ENCODE assay signal across 2 cellular contexts in the genomic region with DNA sequence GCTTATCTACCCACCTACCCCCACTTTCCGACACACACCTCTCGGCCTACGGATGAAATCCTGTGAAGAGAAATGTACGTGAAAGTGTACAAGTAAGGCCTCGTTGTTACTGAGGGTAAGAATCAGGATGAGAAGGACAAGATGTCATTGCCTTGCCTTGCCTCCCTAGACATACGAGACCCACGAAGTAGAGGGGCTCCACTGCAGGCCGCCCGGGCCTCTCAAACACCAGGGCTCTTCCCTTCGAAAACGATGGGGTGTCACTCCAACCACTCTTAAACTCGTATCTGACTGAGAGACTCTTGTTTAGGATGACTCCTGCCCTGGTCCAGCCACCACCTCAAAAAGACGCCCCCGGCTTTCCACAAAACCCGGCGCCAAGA.
TF ChIP-seq lines count a peak whose summit lies in the region.

No MANE protein-coding gene starts in this region.

TF ChIP-seq in GM23338, 12 proteins besides CTCF, POLR2A, EP300 and RAD21 (continues in another document):
- TF ChIP-seq ZNF331 (CRISPR knock-in tag; IDR thresholded peaks at IDR 0.05; ENCODE audit: low read depth) (no peak), EZH2 (IDR thresholded peaks at IDR 0.05; ENCODE audit: low read depth, unreplicated experiment) (no peak), ZNF114 (CRISPR knock-in tag; IDR thresholded peaks at IDR 0.05) (no peak), POLR2AphosphoS5 (IDR thresholded peaks at IDR 0.05; ENCODE audit: low read depth) (no peak), JUNB (IDR thresholded peaks at IDR 0.05; ENCODE audit: unreplicated experiment) (no peak), NANOG (IDR thresholded peaks at IDR 0.05; ENCODE audit: borderline replicate concordance) (no peak), EZH2phosphoT487 (IDR thresholded peaks at IDR 0.05; ENCODE audit: unreplicated experiment) (no peak), STAT1 (IDR thresholded peaks at IDR 0.05; ENCODE audit: unreplicated experiment) (no peak)
- TF ChIP-seq, protein P1, sequence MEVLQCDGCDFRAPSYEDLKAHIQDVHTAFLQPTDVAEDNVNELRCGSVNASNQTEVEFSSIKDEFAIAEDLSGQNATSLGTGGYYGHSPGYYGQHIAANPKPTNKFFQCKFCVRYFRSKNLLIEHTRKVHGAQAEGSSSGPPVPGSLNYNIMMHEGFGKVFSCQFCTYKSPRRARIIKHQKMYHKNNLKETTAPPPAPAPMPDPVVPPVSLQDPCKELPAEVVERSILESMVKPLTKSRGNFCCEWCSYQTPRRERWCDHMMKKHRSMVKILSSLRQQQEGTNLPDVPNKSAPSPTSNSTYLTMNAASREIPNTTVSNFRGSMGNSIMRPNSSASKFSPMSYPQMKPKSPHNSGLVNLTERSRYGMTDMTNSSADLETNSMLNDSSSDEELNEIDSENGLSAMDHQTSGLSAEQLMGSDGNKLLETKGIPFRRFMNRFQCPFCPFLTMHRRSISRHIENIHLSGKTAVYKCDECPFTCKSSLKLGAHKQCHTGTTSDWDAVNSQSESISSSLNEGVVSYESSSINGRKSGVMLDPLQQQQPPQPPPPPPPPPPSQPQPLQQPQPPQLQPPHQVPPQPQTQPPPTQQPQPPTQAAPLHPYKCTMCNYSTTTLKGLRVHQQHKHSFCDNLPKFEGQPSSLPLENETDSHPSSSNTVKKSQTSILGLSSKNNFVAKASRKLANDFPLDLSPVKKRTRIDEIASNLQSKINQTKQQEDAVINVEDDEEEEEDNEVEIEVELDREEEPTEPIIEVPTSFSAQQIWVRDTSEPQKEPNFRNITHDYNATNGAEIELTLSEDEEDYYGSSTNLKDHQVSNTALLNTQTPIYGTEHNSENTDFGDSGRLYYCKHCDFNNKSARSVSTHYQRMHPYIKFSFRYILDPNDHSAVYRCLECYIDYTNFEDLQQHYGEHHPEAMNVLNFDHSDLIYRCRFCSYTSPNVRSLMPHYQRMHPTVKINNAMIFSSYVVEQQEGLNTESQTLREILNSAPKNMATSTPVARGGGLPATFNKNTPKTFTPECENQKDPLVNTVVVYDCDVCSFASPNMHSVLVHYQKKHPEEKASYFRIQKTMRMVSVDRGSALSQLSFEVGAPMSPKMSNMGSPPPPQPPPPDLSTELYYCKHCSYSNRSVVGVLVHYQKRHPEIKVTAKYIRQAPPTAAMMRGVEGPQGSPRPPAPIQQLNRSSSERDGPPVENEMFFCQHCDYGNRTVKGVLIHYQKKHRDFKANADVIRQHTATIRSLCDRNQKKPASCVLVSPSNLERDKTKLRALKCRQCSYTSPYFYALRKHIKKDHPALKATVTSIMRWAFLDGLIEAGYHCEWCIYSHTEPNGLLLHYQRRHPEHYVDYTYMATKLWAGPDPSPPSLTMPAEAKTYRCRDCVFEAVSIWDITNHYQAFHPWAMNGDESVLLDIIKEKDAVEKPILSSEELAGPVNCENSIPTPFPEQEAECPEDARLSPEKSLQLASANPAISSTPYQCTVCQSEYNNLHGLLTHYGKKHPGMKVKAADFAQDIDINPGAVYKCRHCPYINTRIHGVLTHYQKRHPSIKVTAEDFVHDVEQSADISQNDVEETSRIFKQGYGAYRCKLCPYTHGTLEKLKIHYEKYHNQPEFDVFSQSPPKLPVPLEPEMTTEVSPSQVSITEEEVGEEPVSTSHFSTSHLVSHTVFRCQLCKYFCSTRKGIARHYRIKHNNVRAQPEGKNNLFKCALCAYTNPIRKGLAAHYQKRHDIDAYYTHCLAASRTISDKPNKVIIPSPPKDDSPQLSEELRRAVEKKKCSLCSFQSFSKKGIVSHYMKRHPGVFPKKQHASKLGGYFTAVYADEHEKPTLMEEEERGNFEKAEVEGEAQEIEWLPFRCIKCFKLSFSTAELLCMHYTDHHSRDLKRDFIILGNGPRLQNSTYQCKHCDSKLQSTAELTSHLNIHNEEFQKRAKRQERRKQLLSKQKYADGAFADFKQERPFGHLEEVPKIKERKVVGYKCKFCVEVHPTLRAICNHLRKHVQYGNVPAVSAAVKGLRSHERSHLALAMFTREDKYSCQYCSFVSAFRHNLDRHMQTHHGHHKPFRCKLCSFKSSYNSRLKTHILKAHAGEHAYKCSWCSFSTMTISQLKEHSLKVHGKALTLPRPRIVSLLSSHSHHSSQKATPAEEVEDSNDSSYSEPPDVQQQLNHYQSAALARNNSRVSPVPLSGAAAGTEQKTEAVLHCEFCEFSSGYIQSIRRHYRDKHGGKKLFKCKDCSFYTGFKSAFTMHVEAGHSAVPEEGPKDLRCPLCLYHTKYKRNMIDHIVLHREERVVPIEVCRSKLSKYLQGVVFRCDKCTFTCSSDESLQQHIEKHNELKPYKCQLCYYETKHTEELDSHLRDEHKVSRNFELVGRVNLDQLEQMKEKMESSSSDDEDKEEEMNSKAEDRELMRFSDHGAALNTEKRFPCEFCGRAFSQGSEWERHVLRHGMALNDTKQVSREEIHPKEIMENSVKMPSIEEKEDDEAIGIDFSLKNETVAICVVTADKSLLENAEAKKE (CRISPR knock-in tag; IDR thresholded peaks at IDR 0.05) = no peak
- TF ChIP-seq, protein P2, sequence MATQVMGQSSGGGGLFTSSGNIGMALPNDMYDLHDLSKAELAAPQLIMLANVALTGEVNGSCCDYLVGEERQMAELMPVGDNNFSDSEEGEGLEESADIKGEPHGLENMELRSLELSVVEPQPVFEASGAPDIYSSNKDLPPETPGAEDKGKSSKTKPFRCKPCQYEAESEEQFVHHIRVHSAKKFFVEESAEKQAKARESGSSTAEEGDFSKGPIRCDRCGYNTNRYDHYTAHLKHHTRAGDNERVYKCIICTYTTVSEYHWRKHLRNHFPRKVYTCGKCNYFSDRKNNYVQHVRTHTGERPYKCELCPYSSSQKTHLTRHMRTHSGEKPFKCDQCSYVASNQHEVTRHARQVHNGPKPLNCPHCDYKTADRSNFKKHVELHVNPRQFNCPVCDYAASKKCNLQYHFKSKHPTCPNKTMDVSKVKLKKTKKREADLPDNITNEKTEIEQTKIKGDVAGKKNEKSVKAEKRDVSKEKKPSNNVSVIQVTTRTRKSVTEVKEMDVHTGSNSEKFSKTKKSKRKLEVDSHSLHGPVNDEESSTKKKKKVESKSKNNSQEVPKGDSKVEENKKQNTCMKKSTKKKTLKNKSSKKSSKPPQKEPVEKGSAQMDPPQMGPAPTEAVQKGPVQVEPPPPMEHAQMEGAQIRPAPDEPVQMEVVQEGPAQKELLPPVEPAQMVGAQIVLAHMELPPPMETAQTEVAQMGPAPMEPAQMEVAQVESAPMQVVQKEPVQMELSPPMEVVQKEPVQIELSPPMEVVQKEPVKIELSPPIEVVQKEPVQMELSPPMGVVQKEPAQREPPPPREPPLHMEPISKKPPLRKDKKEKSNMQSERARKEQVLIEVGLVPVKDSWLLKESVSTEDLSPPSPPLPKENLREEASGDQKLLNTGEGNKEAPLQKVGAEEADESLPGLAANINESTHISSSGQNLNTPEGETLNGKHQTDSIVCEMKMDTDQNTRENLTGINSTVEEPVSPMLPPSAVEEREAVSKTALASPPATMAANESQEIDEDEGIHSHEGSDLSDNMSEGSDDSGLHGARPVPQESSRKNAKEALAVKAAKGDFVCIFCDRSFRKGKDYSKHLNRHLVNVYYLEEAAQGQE (IDR thresholded peaks at IDR 0.05; ENCODE audit: unreplicated experiment) = no peak

TF ChIP-seq in H1, 55 proteins besides CTCF, POLR2A, EP300 and RAD21:
- TF ChIP-seq SP1 (IDR thresholded peaks at IDR 0.05; ENCODE audit: low read depth, low read length) (no peak), TCF12 (IDR thresholded peaks at IDR 0.05; ENCODE audit: low read depth, low read length) (no peak), KDM1A (IDR thresholded peaks at IDR 0.05; ENCODE audit: borderline replicate concordance, low read length) (no peak), ZNF274 (IDR thresholded peaks at IDR 0.05; ENCODE audit: borderline replicate concordance, extremely low read depth, low read length) (no peak), CREB1 (IDR thresholded peaks at IDR 0.05) (no peak), GABPA (IDR thresholded peaks at IDR 0.05; ENCODE audit: borderline replicate concordance, insufficient read depth, low read length) (no peak), JUN (IDR thresholded peaks at IDR 0.05; ENCODE audit: low read depth, low read length) (no peak), ASH2L (IDR thresholded peaks at IDR 0.05; ENCODE audit: low read length) (no peak), RBBP5 (IDR thresholded peaks at IDR 0.05; ENCODE audit: borderline replicate concordance, low read depth, low read length) (no peak), SAP30 (IDR thresholded peaks at IDR 0.05; ENCODE audit: insufficient read depth, insufficient replicate concordance, low read length) (no peak)
- TF ChIP-seq, protein P3, sequence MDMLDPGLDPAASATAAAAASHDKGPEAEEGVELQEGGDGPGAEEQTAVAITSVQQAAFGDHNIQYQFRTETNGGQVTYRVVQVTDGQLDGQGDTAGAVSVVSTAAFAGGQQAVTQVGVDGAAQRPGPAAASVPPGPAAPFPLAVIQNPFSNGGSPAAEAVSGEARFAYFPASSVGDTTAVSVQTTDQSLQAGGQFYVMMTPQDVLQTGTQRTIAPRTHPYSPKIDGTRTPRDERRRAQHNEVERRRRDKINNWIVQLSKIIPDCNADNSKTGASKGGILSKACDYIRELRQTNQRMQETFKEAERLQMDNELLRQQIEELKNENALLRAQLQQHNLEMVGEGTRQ (IDR thresholded peaks at IDR 0.05; ENCODE audit: low read length) = no peak
- TF ChIP-seq, protein P4, sequence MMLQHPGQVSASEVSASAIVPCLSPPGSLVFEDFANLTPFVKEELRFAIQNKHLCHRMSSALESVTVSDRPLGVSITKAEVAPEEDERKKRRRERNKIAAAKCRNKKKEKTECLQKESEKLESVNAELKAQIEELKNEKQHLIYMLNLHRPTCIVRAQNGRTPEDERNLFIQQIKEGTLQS (IDR thresholded peaks at IDR 0.05; ENCODE audit: insufficient read depth, low read depth, low read length) = no peak
